In the genomic region with DNA sequence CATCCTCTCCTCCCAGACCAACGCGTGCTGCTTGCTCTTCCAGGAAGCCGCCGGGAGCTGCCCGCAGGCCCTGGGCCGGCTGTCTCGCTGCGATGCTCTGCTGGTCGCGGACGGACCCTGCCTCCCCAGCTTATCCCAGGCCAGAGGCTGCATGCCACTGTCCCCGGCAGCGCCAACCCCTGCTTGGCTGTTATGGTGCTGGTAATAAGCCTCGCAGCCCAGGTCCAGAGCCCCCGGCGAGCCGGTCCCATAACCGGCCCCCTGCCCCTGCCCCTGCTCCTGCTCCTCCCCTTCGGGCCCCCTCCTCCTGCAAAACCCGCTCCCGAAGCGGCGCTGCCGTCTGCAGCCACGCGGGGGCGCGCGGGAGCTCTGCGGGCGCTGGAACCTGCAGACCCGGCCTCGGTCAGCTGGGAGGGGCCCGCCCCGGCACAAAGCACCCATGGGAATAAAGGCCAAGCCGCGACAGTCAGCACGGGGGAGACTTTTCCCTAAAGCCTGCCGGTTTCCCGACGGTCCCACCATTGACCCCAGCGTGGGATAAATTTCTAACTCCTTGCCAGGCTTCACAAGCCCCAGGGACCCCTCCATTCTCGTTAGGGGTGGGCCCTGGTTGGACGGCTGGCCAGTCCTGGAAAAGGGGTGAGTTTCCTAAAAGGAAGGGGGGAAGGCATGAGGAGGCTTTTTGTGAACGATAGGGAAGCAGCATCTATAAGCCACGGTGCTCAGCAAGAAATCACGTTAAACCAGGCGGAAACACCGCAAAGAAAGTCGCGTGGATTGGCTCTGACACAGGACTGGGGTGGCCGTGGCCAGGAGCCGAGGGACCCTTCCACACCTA, we compare ENCODE assay signal across 8 cellular contexts. TPM values are rescaled to one million over a fixed set of nuclear protein-coding genes. Genes with fewer than 3 reads are reported as not detected.
A peak's percentile ranks its signal among the peaks of the same experiment; 100 is the strongest.
DNase-seq lines count a peak whose midpoint lies in the region; ATAC-seq, FAIRE-seq and TF ChIP-seq lines count a peak whose summit lies in the region.

No MANE protein-coding gene starts in this region.

- no peak for TF ChIP-seq EP300 in H1 (IDR thresholded peaks at IDR 0.05; ENCODE audit: borderline replicate concordance in 1 of 2, low read depth in 2 of 2, low read length in 2 of 2)

- H2BK5ac ChIP-seq in H9 (ENCODE audit: insufficient read length, low read length) (no peak overlapping the region), H1 (ENCODE audit: low read depth, low read length) (peak overlapping the region; percentile 60; the same call in 1 of the 2 replicates), mesenchymal stem cell (ENCODE audit: low read depth, low read length, poor library complexity, severe bottlenecking) (no peak overlapping the region)

- no peak overlapping the region for H3K56ac ChIP-seq in H9 (ENCODE audit: insufficient read length, low read depth, low read length)
- no peak overlapping the region for H3K56ac ChIP-seq in H1 (replicated peaks; ENCODE audit: insufficient read length, low read depth, low read length)

- H4K5ac ChIP-seq in H9 (ENCODE audit: insufficient read length, low read depth, low read length): no peak overlapping the region
- H4K5ac ChIP-seq in H1 (ENCODE audit: insufficient read length, low read depth, low read length): no peak overlapping the region

- peak; percentile 57 to 75 for TF ChIP-seq RAD21 in H1 (IDR thresholded peaks at IDR 0.05 in 1 of 2, conservative IDR thresholded peaks at IDR 0.05 in 1 of 2; ENCODE audit: low read depth in 2 of 2, low read length in 2 of 2)

- no peak for TF ChIP-seq POLR2A in H1 (IDR thresholded peaks at IDR 0.05; ENCODE audit: control extremely low read depth in 1 of 2, low read depth in 2 of 2, low read length in 2 of 2)

- H3K27ac Mint-ChIP-seq in H9: no peak overlapping the region
- no peak overlapping the region for H3K27ac Mint-ChIP-seq in activated CD8-positive, alpha-beta T cell treated with anti-CD3 and anti-CD28 coated beads for 36 hours

- H3K9ac ChIP-seq in H9 (ENCODE audit: extremely low read depth, insufficient read length, low read length) (no peak overlapping the region), H1 (replicated peaks in 1 of 4; ENCODE audit: extremely low read depth in 1 of 4, low read depth in 3 of 4, low read length in 3 of 4) (no peak overlapping the region), mesenchymal stem cell (ENCODE audit: low read length) (no peak overlapping the region)

- no peak overlapping the region for H3K27ac ChIP-seq in H9 (ENCODE audit: insufficient read length, low read depth, low read length)
- H3K27ac ChIP-seq in H1 (ENCODE audit: low read depth, low read length): no peak overlapping the region
- no peak overlapping the region for H3K27ac ChIP-seq in mesenchymal stem cell (ENCODE audit: low read length, poor library complexity, severe bottlenecking)

- no peak overlapping the region for H4K91ac ChIP-seq in H9 (ENCODE audit: insufficient read length, low read depth, low read length)
- peak overlapping the region; percentile 80 for H4K91ac ChIP-seq in H1 (replicated peaks; ENCODE audit: insufficient read length, low read length)
- no peak overlapping the region for H4K91ac ChIP-seq in mesenchymal stem cell (ENCODE audit: low read length)

- FAIRE-seq in H1 (lab: Jason Lieb, UNC): no peak

- peak overlapping the region; percentile 54 to 73 for H3K4me3 Mint-ChIP-seq in H9
- no peak overlapping the region for H3K4me3 Mint-ChIP-seq in activated CD8-positive, alpha-beta T cell treated with anti-CD3 and anti-CD28 coated beads for 36 hours

- intact Hi-C loops in activated CD8-positive, alpha-beta T cell treated with anti-CD3 and anti-CD28 coated beads for 36 hours (cut with micrococcal nuclease): loop anchor here (10.0 kb wide), 2 partner anchors 103 to 253 kb away; no protein-coding TSS in a partner anchor

- H2BK15ac ChIP-seq in H9 (ENCODE audit: low read depth, low read length) (no peak overlapping the region; the same call in 1 of the 2 replicates), H1 (ENCODE audit: low read length) (no peak overlapping the region), mesenchymal stem cell (ENCODE audit: low read depth, poor library complexity, severe bottlenecking) (no peak overlapping the region)

- peaks cover 3% of the 10 kb centered on the region for H3K23me2 ChIP-seq in H9 (ENCODE audit: insufficient read length, low read depth, low read length, poor library complexity, severe bottlenecking)
- H3K23me2 ChIP-seq in H1 (ENCODE audit: low read depth, low read length): peaks cover 2% of the 10 kb centered on the region; the same call in 1 of the 2 replicates

- H3K14ac ChIP-seq in H9 (ENCODE audit: insufficient read depth, low read length) (peak overlapping the region; percentile 58; the same call in 1 of the 2 replicates), H1 (ENCODE audit: insufficient read length) (no peak overlapping the region), mesenchymal stem cell (ENCODE audit: low read length in 2 of 2) (no peak overlapping the region)

- H3K18ac ChIP-seq in H9 (ENCODE audit: insufficient read length, low read depth, low read length) (no peak overlapping the region), H1 (ENCODE audit: extremely low read depth, low read length) (peak overlapping the region; percentile 83), mesenchymal stem cell (ENCODE audit: low read depth in 1 of 2, low read length in 2 of 2) (no peak overlapping the region)

- H2BK20ac ChIP-seq in H9 (ENCODE audit: low read depth, low read length, poor library complexity, severe bottlenecking) (no peak overlapping the region), H1 (ENCODE audit: low read length) (no peak overlapping the region)

- CTCF ChIA-PET in activated CD8-positive, alpha-beta T cell treated with anti-CD3 and anti-CD28 coated beads for 36 hours (lab: Charles Lee): interaction anchor here (0.6 to 3.7 kb wide), 22 partner anchors 10 to 252 kb away, joined by 3 to 18 read pairs (median 4); a partner anchor contains a TSS
- CTCF ChIA-PET in H1 (lab: Charles Lee; ENCODE audit: partially characterized antibody): interaction anchor here (0.6 to 7.6 kb wide), 33 partner anchors 9 to 1188 kb away, joined by 3 to 94 read pairs (median 5); a partner anchor contains a TSS

- peaks cover 87% of the 10 kb centered on the region for H3K27me3 Mint-ChIP-seq in H9 (ENCODE audit: low read depth)
- peaks cover 27% of the 10 kb centered on the region for H3K27me3 Mint-ChIP-seq in activated CD8-positive, alpha-beta T cell treated with anti-CD3 and anti-CD28 coated beads for 36 hours

- no peak overlapping the region for H4K8ac ChIP-seq in H9 (replicated peaks; ENCODE audit: insufficient read length, low read depth, low read length)
- no peak overlapping the region for H4K8ac ChIP-seq in H1 (ENCODE audit: extremely low read depth, insufficient read depth, low read length)
- H4K8ac ChIP-seq in mesenchymal stem cell (ENCODE audit: low read length): peak overlapping the region; percentile 55

- H3K4me1 ChIP-seq in H9 (ENCODE audit: insufficient read depth, low read length) (no peaks in the 10 kb centered on the region), H1 (replicated peaks in 1 of 4; ENCODE audit: control insufficient read depth in 3 of 4, insufficient read depth in 4 of 4, low read length in 3 of 4) (peaks cover 4 to 15% (median 8%) of the 10 kb centered on the region in 4 experiments; a peak in 6 of 7 replicates), mesenchymal stem cell (ENCODE audit: control insufficient read depth, insufficient read depth, low read depth, low read length) (peaks cover 33% of the 10 kb centered on the region)

- H3K4ac ChIP-seq in H9 (ENCODE audit: low read depth, low read length) (no peak overlapping the region), H1 (replicated peaks; ENCODE audit: insufficient read length, low read depth, low read length) (no peak overlapping the region), mesenchymal stem cell (ENCODE audit: low read depth in 1 of 2, low read length in 2 of 2) (no peak overlapping the region)

- POLR2A ChIA-PET in activated CD8-positive, alpha-beta T cell treated with anti-CD3 and anti-CD28 coated beads for 36 hours (lab: Charles Lee): no interaction called here
- POLR2A ChIA-PET in H1 (lab: Charles Lee; ENCODE audit: partially characterized antibody): interaction anchor here (1.0 to 10.4 kb wide), 6 partner anchors 19 to 67 kb away, joined by 3 to 77 read pairs (median 6); a partner anchor contains a TSS

- H3K36me3 ChIP-seq in H1 (ENCODE audit: control insufficient read depth in 2 of 4, insufficient read depth in 4 of 4, low read length in 3 of 4): no peaks in the 10 kb centered on the region
- H3K36me3 ChIP-seq in mesenchymal stem cell (ENCODE audit: control insufficient read depth in 1 of 2, insufficient read depth in 2 of 2, low read depth in 1 of 2, low read length in 2 of 2): no peaks in the 10 kb centered on the region

- H3K4me3 ChIP-seq in AG10803 (ENCODE audit: low read length) (no peak overlapping the region), H1 (ENCODE audit: extremely low read depth in 1 of 4, insufficient read depth in 2 of 4, low read depth in 3 of 4, low read length in 4 of 4) (peak overlapping the region; percentile 35 to 72 (median 58)), mesenchymal stem cell (ENCODE audit: insufficient read depth in 1 of 2, low read depth in 1 of 2, low read length in 2 of 2) (no peak overlapping the region)

- H2AFZ ChIP-seq in H9 (ENCODE audit: low read length) (no peak overlapping the region), H1 (ENCODE audit: low read length) (no peak overlapping the region), mesenchymal stem cell (ENCODE audit: low read depth, low read length) (no peak overlapping the region)

- H2BK120ac ChIP-seq in H9 (ENCODE audit: low read depth, low read length, poor library complexity, severe bottlenecking) (no peak overlapping the region), H1 (replicated peaks; ENCODE audit: low read depth, low read length) (no peak overlapping the region), mesenchymal stem cell (ENCODE audit: low read depth, low read length) (no peak overlapping the region)

- no peaks in the 10 kb centered on the region for H3K36me3 Mint-ChIP-seq in H9 (ENCODE audit: insufficient read depth in 1 of 3, low read depth in 3 of 3)
- H3K36me3 Mint-ChIP-seq in activated CD8-positive, alpha-beta T cell treated with anti-CD3 and anti-CD28 coated beads for 36 hours (ENCODE audit: low read depth): no peaks in the 10 kb centered on the region

- H3K9me3 Mint-ChIP-seq in H9: no peaks in the 10 kb centered on the region; a peak in 1 of 5 replicates
- no peaks in the 10 kb centered on the region for H3K9me3 Mint-ChIP-seq in activated CD8-positive, alpha-beta T cell treated with anti-CD3 and anti-CD28 coated beads for 36 hours

- DNase-seq in AG10803 (ENCODE audit: low read depth): peak; percentile 26
- peak; percentile 96 for DNase-seq in H9
- DNase-seq in NCI-H774 (lab: John Stamatoyannopoulos, UW): peak; percentile 67
- peak; percentile 76 for DNase-seq in activated CD8-positive, alpha-beta T cell treated with anti-CD3 and anti-CD28 coated beads for 36 hours
- peak; percentile 49 to 99 for DNase-seq in H1 (ENCODE audit: low read depth in 1 of 2, low spot score in 2 of 2)
- DNase-seq in mesenchymal stem cell: peak; percentile 55
- peak; percentile 20 to 42 for DNase-seq in stimulated activated CD8-positive, alpha-beta memory T cell treated with anti-CD3 and anti-CD28 coated beads, Interleukin-15, amount 100 ng/mL, for 4 hours (ENCODE audit: low read depth in 2 of 2)

- H3K9me3 ChIP-seq in H9 (ENCODE audit: control insufficient read depth, low read depth, low read length) (no peaks in the 10 kb centered on the region), H1 (ENCODE audit: insufficient read depth in 2 of 2, low read depth in 1 of 2, low read length in 1 of 2) (no peaks in the 10 kb centered on the region), mesenchymal stem cell (ENCODE audit: control insufficient read depth, low read length) (no peaks in the 10 kb centered on the region)

- no peaks in the 10 kb centered on the region for H4K20me1 ChIP-seq in H9 (ENCODE audit: control insufficient read depth, insufficient read depth, insufficient read length)
- H4K20me1 ChIP-seq in H1 (replicated peaks in 1 of 2; ENCODE audit: control insufficient read depth in 1 of 2, insufficient read depth in 2 of 2, low read length in 2 of 2): peaks cover 0 to 7% of the 10 kb centered on the region in 2 experiments

- H3K4me2 ChIP-seq in H9 (ENCODE audit: insufficient read depth, insufficient read length, low read length): peak overlapping the region; percentile 66
- peak overlapping the region; percentile 36 to 95 for H3K4me2 ChIP-seq in H1 (ENCODE audit: insufficient read depth in 1 of 2, low read depth in 2 of 2, low read length in 2 of 2)
- peak overlapping the region; percentile 5 for H3K4me2 ChIP-seq in mesenchymal stem cell (ENCODE audit: low read length, poor library complexity, severe bottlenecking)

- H2BK12ac ChIP-seq in H9 (ENCODE audit: insufficient read length, low read depth, low read length): no peak overlapping the region
- H2BK12ac ChIP-seq in H1 (ENCODE audit: low read depth, low read length): peak overlapping the region; percentile 39; the same call in 1 of the 2 replicates
- no peak overlapping the region for H2BK12ac ChIP-seq in mesenchymal stem cell (ENCODE audit: low read length in 2 of 2)

- H3K79me2 ChIP-seq in H9 (ENCODE audit: insufficient read depth, low read length) (no peaks in the 10 kb centered on the region), H1 (ENCODE audit: control insufficient read depth in 1 of 2, insufficient read depth in 2 of 2, low read length in 2 of 2) (no peaks in the 10 kb centered on the region)

- no peak overlapping the region for H3T11ph ChIP-seq in H9 (ENCODE audit: low read length)

- no peak overlapping the region for H3K23ac ChIP-seq in H9 (ENCODE audit: insufficient read length, low read depth, low read length)
- no peak overlapping the region for H3K23ac ChIP-seq in H1 (ENCODE audit: insufficient read length)
- H3K23ac ChIP-seq in mesenchymal stem cell (ENCODE audit: low read length in 2 of 2): peak overlapping the region in 1 of 2 experiments; percentile 19

- H3K27me3 ChIP-seq in H9 (ENCODE audit: insufficient read depth, low read length) (peaks cover 9% of the 10 kb centered on the region; the same call in 1 of the 2 replicates), H1 (replicated peaks in 1 of 4; ENCODE audit: control insufficient read depth in 3 of 4, extremely low read depth in 1 of 4, insufficient read depth in 3 of 4, low read length in 3 of 4) (peaks cover 0 to 31% (median 26%) of the 10 kb centered on the region in 4 experiments; a peak in 6 of 7 replicates), mesenchymal stem cell (ENCODE audit: control insufficient read depth in 1 of 2, insufficient read depth in 1 of 2, low read length in 2 of 2) (peaks cover 61 to 89% of the 10 kb centered on the region in 2 experiments)

- peaks cover 5 to 15% of the 10 kb centered on the region in 2 experiments for H3K4me1 Mint-ChIP-seq in H9
- H3K4me1 Mint-ChIP-seq in activated CD8-positive, alpha-beta T cell treated with anti-CD3 and anti-CD28 coated beads for 36 hours (ENCODE audit: low read depth): peaks cover 13% of the 10 kb centered on the region

- ATAC-seq in activated CD8-positive, alpha-beta T cell treated with anti-CD3 and anti-CD28 coated beads for 36 hours: peak; percentile 52
- ATAC-seq in HG02970 (IDR thresholded peaks at IDR 0.05; ENCODE audit: low FRiP score, unreplicated experiment): no peak

- H2AK5ac ChIP-seq in H9 (ENCODE audit: insufficient read length, low read length): no peak overlapping the region
- no peak overlapping the region for H2AK5ac ChIP-seq in H1 (ENCODE audit: low read depth, low read length)
- H2AK5ac ChIP-seq in mesenchymal stem cell (ENCODE audit: low read length, severe bottlenecking): no peak overlapping the region

- no CpG with 5 or more reads among the region's 53 CpGs for WGBS in H9 (ENCODE audit: extremely low coverage, insufficient read length, low lambda C conversion rate)
- 19% methylated on average over 47 of the region's 53 CpGs; no CpG with 5 or more reads in 1 of the 2 experiments for WGBS in H1 (ENCODE audit: extremely low coverage in 1 of 2, insufficient coverage in 1 of 2, insufficient read length in 1 of 2, insufficient replicate concordance in 2 of 2, low coverage in 1 of 2, low lambda C conversion rate in 2 of 2, missing lambda C conversion rate in 1 of 2), 2 experiments
- 17% methylated on average over 48 of the region's 53 CpGs for WGBS in mesenchymal stem cell

- TF ChIP-seq CTCF in AG10803 (conservative IDR thresholded peaks at IDR 0.05; ENCODE audit: low read length) (peak; percentile 66), H9 (conservative IDR thresholded peaks at IDR 0.05) (peak; percentile 97), H1 (IDR thresholded peaks at IDR 0.05; ENCODE audit: control extremely low read depth in 1 of 3, insufficient read depth in 1 of 3, low read depth in 1 of 3, low read length in 3 of 3) (peak; percentile 84 to 94 (median 92))
- TF ChIP-seq CTCF in activated CD8-positive, alpha-beta T cell treated with anti-CD3 and anti-CD28 coated beads for 36 hours (IDR thresholded peaks at IDR 0.05): peak; percentile 98

- H3K79me1 ChIP-seq in H9 (ENCODE audit: insufficient read depth, low read depth, low read length, poor library complexity, severe bottlenecking) (no peaks in the 10 kb centered on the region), H1 (ENCODE audit: low read depth, low read length) (no peaks in the 10 kb centered on the region), mesenchymal stem cell (replicated peaks; ENCODE audit: low read length, poor library complexity, severe bottlenecking) (no peaks in the 10 kb centered on the region)

RNA-seq across cellular contexts. Expression of a gene that starts 11.2 kb away (rescaled TPM):
- not detected in 2 replicates for total RNA-seq in H9 (2021)
- under 1 TPM in 1 of 2 experiments, not detected in 1; 0.16 TPM for total RNA-seq in activated CD8-positive, alpha-beta T cell treated with anti-CD3 and anti-CD28 coated beads for 36 hours
- not detected in 2 replicates for total RNA-seq in H1 (2021; fragmentation: NEBNext Ultra II Directional; extraction: Animal tissue kit (Norgen Biotek cat#: 25700))
- not detected in 2 replicates for polyA plus RNA-seq in H1 (2011; rRNA removed)
- polyA plus RNA-seq in H1 (2011; cell fraction: cytosol; rRNA removed): not detected
- not detected for polyA plus RNA-seq in H1 (2011; cell fraction: nucleus; rRNA removed)
- polyA plus RNA-seq in H1 (2012, experiment 1 of 2): not detected in 4 replicates
- not detected for polyA plus RNA-seq in H1 (2012, experiment 2 of 2)
- polyA plus RNA-seq in H1 (2013, experiment 1 of 2): not detected
- polyA plus RNA-seq in H1 (2013, experiment 2 of 2): not detected
- not detected in 2 replicates for polyA minus RNA-seq in H1 (2011; rRNA and poly(A)+ RNA removed)
- polyA minus RNA-seq in H1 (2011; cell fraction: cytosol; rRNA and poly(A)+ RNA removed): not detected
- polyA minus RNA-seq in H1 (2011; cell fraction: nucleus; rRNA and poly(A)+ RNA removed): not detected
- polyA plus RNA-seq in mesenchymal stem cell (2013, experiment 1 of 2): not detected
- not detected for polyA plus RNA-seq in mesenchymal stem cell (2013, experiment 2 of 2)

RNA-seq across cellular contexts. Expression of a gene that starts 36.0 kb away (rescaled TPM):
- total RNA-seq in H9 (2021): 77.4 and 79.4 TPM in 2 replicates
- 1 to 10 TPM; 8.0 to 9.7 TPM for total RNA-seq in activated CD8-positive, alpha-beta T cell treated with anti-CD3 and anti-CD28 coated beads for 36 hours
- total RNA-seq in H1 (2021; fragmentation: NEBNext Ultra II Directional; extraction: Animal tissue kit (Norgen Biotek cat#: 25700)): 83.9 and 85.9 TPM in 2 replicates
- 64.3 and 86.5 TPM in 2 replicates for polyA plus RNA-seq in H1 (2011; rRNA removed)
- polyA plus RNA-seq in H1 (2011; cell fraction: cytosol; rRNA removed): 76.8 TPM
- 109 TPM for polyA plus RNA-seq in H1 (2011; cell fraction: nucleus; rRNA removed)
- 48.6 to 73.4 TPM (median 65.8 TPM) in 4 replicates for polyA plus RNA-seq in H1 (2012, experiment 1 of 2)
- 53.8 TPM for polyA plus RNA-seq in H1 (2012, experiment 2 of 2)
- polyA plus RNA-seq in H1 (2013, experiment 1 of 2): 40.5 TPM
- 39.5 TPM for polyA plus RNA-seq in H1 (2013, experiment 2 of 2)
- polyA minus RNA-seq in H1 (2011; rRNA and poly(A)+ RNA removed): 45.5 and 56.4 TPM in 2 replicates
- 70.0 TPM for polyA minus RNA-seq in H1 (2011; cell fraction: cytosol; rRNA and poly(A)+ RNA removed)
- 61.7 TPM for polyA minus RNA-seq in H1 (2011; cell fraction: nucleus; rRNA and poly(A)+ RNA removed)
- polyA plus RNA-seq in mesenchymal stem cell (2013, experiment 1 of 2): 2.2 TPM
- polyA plus RNA-seq in mesenchymal stem cell (2013, experiment 2 of 2): 1.9 TPM

RNA-seq across cellular contexts. Expression of a gene that starts 54.9 kb away (rescaled TPM):
- total RNA-seq in H9 (2021): 1.2 and 2.9 TPM in 2 replicates
- total RNA-seq in activated CD8-positive, alpha-beta T cell treated with anti-CD3 and anti-CD28 coated beads for 36 hours: 1 to 10 TPM; 7.0 to 9.4 TPM
- total RNA-seq in H1 (2021; fragmentation: NEBNext Ultra II Directional; extraction: Animal tissue kit (Norgen Biotek cat#: 25700)): 1.5 and 2.1 TPM in 2 replicates
- polyA plus RNA-seq in H1 (2011; rRNA removed): 0.09 and 0.31 TPM in 2 replicates
- polyA plus RNA-seq in H1 (2011; cell fraction: cytosol; rRNA removed): 0.28 TPM
- 0.33 TPM for polyA plus RNA-seq in H1 (2011; cell fraction: nucleus; rRNA removed)
- 0.50 to 1.6 TPM (median 1.2 TPM) in 4 replicates for polyA plus RNA-seq in H1 (2012, experiment 1 of 2)
- polyA plus RNA-seq in H1 (2012, experiment 2 of 2): 1.0 TPM
- 0.30 TPM for polyA plus RNA-seq in H1 (2013, experiment 1 of 2)
- polyA plus RNA-seq in H1 (2013, experiment 2 of 2): 0.55 TPM
- polyA minus RNA-seq in H1 (2011; rRNA and poly(A)+ RNA removed): 0.13 TPM in 1 of 2 replicates, not detected in the other
- 0.29 TPM for polyA minus RNA-seq in H1 (2011; cell fraction: cytosol; rRNA and poly(A)+ RNA removed)
- 0.30 TPM for polyA minus RNA-seq in H1 (2011; cell fraction: nucleus; rRNA and poly(A)+ RNA removed)
- polyA plus RNA-seq in mesenchymal stem cell (2013, experiment 1 of 2): 2.9 TPM
- 2.8 TPM for polyA plus RNA-seq in mesenchymal stem cell (2013, experiment 2 of 2)

Comparison
In these comparisons a context has a peak if more than half of its experiments do, and no peak if none do; other contexts are left out.
1. DNase-seq: peak in every context shown above with its lines; median percentile 96 in H9; 76 in activated CD8-positive, alpha-beta T cell treated with anti-CD3 and anti-CD28 coated beads for 36 hours; 74 in H1; 67 in NCI-H774; 55 in mesenchymal stem cell; 31 in stimulated activated CD8-positive, alpha-beta memory T cell treated with anti-CD3 and anti-CD28 coated beads, Interleukin-15, amount 100 ng/mL, for 4 hours; 26 in AG10803.
2. H3K4me3 ChIP-seq: peak in H1 (4 of 4); none in AG10803 (single experiment) and mesenchymal stem cell (0 of 2).
3. H3K4me2 ChIP-seq: peak in every context shown above with its lines; median percentile 66 in H9; 66 in H1; 5 in mesenchymal stem cell.
4. Peak in every context shown above with its lines, with median percentiles within 50 percentile points of each other: CTCF ChIP-seq.